15 cellular contexts compared by ENCODE assay signal in genomic region chr2:136215449-136215848, GRCh38.
DNase-seq lines count a peak whose midpoint lies in the region; ATAC-seq and TF ChIP-seq lines count a peak whose summit lies in the region.
"Had no signal": no experiment of that assay in that cellular context is flagged by ENCODE, and none has a peak within 500 bp of the region (broad histone marks: within the 10 kb centered on the region; RNA-seq: fewer than 3 reads in every experiment).

No MANE protein-coding gene starts in this region.

- no peaks in the 10 kb centered on the region for H3K9me3 Mint-ChIP-seq in activated B cell treated with CpG ODN at 0.5 μM for 24 hours
- peaks cover 14% of the 10 kb centered on the region for H3K9me3 Mint-ChIP-seq in neural progenitor cell
- H3K9me3 Mint-ChIP-seq: CD4-positive, alpha-beta T cell; H9 had no signal

- H3K36me3 ChIP-seq in neural progenitor cell, result no peaks in the 10 kb centered on the region
- H3K36me3 ChIP-seq: BLaER1 treated with 17β-estradiol and CSF1 and Interleukin-3, amounts not matched to agents 10 nM and 100 nM had no signal

- POLR2A ChIA-PET in activated B cell treated with CpG ODN at 0.5 μM for 24 hours (lab: Charles Lee), result interaction anchor here (0.9 to 7.4 kb wide), 5 partner anchors 8 to 97 kb away, joined by 3 to 82 read pairs (median 30); partner anchors contain the start of gene CXCR4

- no peak overlapping the region for H3K4me3 ChIP-seq in neural progenitor cell
- H3K4me3 ChIP-seq: BLaER1 treated with 17β-estradiol and CSF1 and Interleukin-3, amounts not matched to agents 10 nM and 100 nM; GM23248 had no signal

- DNase-seq in NCI-H82 (lab: John Stamatoyannopoulos, UW) (peak; percentile 21), NCI-H82 treated with DMSO at 0.1 percent for 48 hours (lab: John Stamatoyannopoulos, UW; ENCODE audit: unreplicated experiment) (no peak), activated B cell treated with CpG ODN at 0.5 μM for 24 hours (no peak), neural progenitor cell (ENCODE audit: low spot score) (peak; percentile 91), RPMI8226 (no peak), NCI-H2196 treated with DMSO at 0.1 percent for 48 hours (lab: John Stamatoyannopoulos, UW; ENCODE audit: unreplicated experiment) (no peak), H4 (ENCODE audit: low spot score) (no peak)
- DNase-seq in activated CD4-positive, alpha-beta T cell treated with anti-CD3 and anti-CD28 coated beads, Interleukin-2, amount 50 U/mL, for 4 hours, result no peak
- DNase-seq: Calu3; CD4-positive, alpha-beta T cell; DMS 273 treated with DMSO at 0.1 percent for 48 hours; GM23248; H9 had no signal

- no peaks in the 10 kb centered on the region for H4K20me1 ChIP-seq in neural progenitor cell (ENCODE audit: low read depth)
- H4K20me1 ChIP-seq: BLaER1 treated with 17β-estradiol and CSF1 and Interleukin-3, amounts not matched to agents 10 nM and 100 nM had no signal

- H2AFZ ChIP-seq in neural progenitor cell (replicated peaks), result no peak overlapping the region
- H2AFZ ChIP-seq: GM23248 had no signal

- no peak for ATAC-seq in activated B cell treated with CpG ODN at 0.5 μM for 24 hours (ENCODE audit: low read depth)

- H3K79me2 ChIP-seq in neural progenitor cell (ENCODE audit: low read depth), result no peaks in the 10 kb centered on the region

- CTCF ChIA-PET in activated B cell treated with CpG ODN at 0.5 μM for 24 hours (lab: Charles Lee), result interaction anchor here (1.6 to 3.0 kb wide), 3 partner anchors 9 to 78 kb away, joined by 4 to 11 read pairs (median 8); no protein-coding TSS in a partner anchor

- intact Hi-C loops in activated B cell treated with CpG ODN at 0.5 μM for 24 hours (cut with micrococcal nuclease), result loop anchor here (2.0 kb wide), 1 partner anchor 231 kb away; the partner anchor contains the start of gene DARS1

- H3K36me3 Mint-ChIP-seq in activated B cell treated with CpG ODN at 0.5 μM for 24 hours (ENCODE audit: low read depth) (no peaks in the 10 kb centered on the region), neural progenitor cell (no peaks in the 10 kb centered on the region)

- H3K27ac ChIP-seq in neural progenitor cell, result peak overlapping the region; percentile 94
- H3K27ac ChIP-seq: 22Rv1, GM23248 had no signal

- H3K4me1 Mint-ChIP-seq in activated B cell treated with CpG ODN at 0.5 μM for 24 hours, result peaks cover 98% of the 10 kb centered on the region
- peaks cover 31% of the 10 kb centered on the region for H3K4me1 Mint-ChIP-seq in neural progenitor cell
- H3K4me1 Mint-ChIP-seq: H9 had no signal

- no peak overlapping the region for H3K9ac ChIP-seq in neural progenitor cell
- H3K9ac ChIP-seq: GM23248 had no signal

- H3K4me3 Mint-ChIP-seq in activated B cell treated with CpG ODN at 0.5 μM for 24 hours (no peak overlapping the region), neural progenitor cell (no peak overlapping the region)
- H3K4me3 Mint-ChIP-seq: CD4-positive, alpha-beta T cell; H9 had no signal

- H3K4me2 ChIP-seq in neural progenitor cell, result peak overlapping the region; percentile 45

- H3K27ac Mint-ChIP-seq in activated B cell treated with CpG ODN at 0.5 μM for 24 hours (peak overlapping the region; percentile 97), neural progenitor cell (peak overlapping the region; percentile 74)
- H3K27ac Mint-ChIP-seq: CD4-positive, alpha-beta T cell; H9 had no signal

- H3K4me1 ChIP-seq in neural progenitor cell, result peaks cover 35% of the 10 kb centered on the region

- H3K27me3 ChIP-seq in neural progenitor cell, result no peaks in the 10 kb centered on the region
- H3K27me3 ChIP-seq: BLaER1 treated with 17β-estradiol and CSF1 and Interleukin-3, amounts not matched to agents 10 nM and 100 nM had no signal

- TF ChIP-seq CTCF in activated B cell treated with CpG ODN at 0.5 μM for 24 hours (IDR thresholded peaks at IDR 0.05), result no peak
- TF ChIP-seq CTCF in neural progenitor cell (IDR thresholded peaks at IDR 0.05), result no peak

- H3K9me3 ChIP-seq in neural progenitor cell (ENCODE audit: low read depth), result no peaks in the 10 kb centered on the region

- no peaks in the 10 kb centered on the region for H3K27me3 Mint-ChIP-seq in activated B cell treated with CpG ODN at 0.5 μM for 24 hours
- peaks cover 10% of the 10 kb centered on the region for H3K27me3 Mint-ChIP-seq in neural progenitor cell (ENCODE audit: insufficient read depth, low read depth)
- H3K27me3 Mint-ChIP-seq: CD4-positive, alpha-beta T cell had no signal

- H3F3A ChIP-seq in neural progenitor cell (ENCODE audit: low read depth), result peaks cover 21% of the 10 kb centered on the region

Comparison
In these comparisons a context has a peak if more than half of its experiments do, and no peak if none do; other contexts are left out.
1. DNase-seq: peak in NCI-H82 (single experiment) and neural progenitor cell (single experiment); none in NCI-H82 treated with DMSO at 0.1 percent for 48 hours (single experiment), activated B cell treated with CpG ODN at 0.5 μM for 24 hours (single experiment), RPMI8226 (single experiment), NCI-H2196 treated with DMSO at 0.1 percent for 48 hours (single experiment), H4 (single experiment) and activated CD4-positive, alpha-beta T cell treated with anti-CD3 and anti-CD28 coated beads, Interleukin-2, amount 50 U/mL, for 4 hours (0 of 2).